In the genomic region with DNA sequence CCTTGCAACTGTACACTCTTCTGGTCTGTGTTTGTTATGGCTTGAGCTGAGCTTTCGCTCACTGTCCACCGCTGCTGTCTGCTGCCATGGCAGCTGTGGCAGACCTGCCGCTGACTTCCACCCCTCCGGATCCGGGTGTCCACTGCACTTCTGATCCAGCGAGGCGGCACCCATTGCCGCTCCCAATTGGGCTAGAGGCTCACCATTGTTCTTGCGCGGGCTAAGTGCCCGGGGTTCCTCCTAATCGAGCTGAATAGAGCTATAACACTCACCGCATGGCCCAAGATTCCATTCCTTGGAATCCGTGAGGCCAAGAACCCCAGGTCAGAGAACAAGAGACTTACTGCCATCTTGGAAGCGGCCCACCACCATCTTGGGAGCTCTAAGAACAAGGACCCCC, we compare ENCODE assay signal across 15 cellular contexts. TPM values are rescaled to one million over a fixed set of nuclear protein-coding genes. Genes with fewer than 3 reads are reported as not detected.
DNase-seq lines count a peak whose midpoint lies in the region; ATAC-seq, FAIRE-seq and TF ChIP-seq lines count a peak whose summit lies in the region.
"Had no signal": no experiment of that assay in that cellular context is flagged by ENCODE, and none has a peak within 500 bp of the region (broad histone marks: within the 10 kb centered on the region; RNA-seq: fewer than 3 reads in every experiment).

No MANE protein-coding gene starts in this region.

- intact Hi-C loops in A673 (cut with micrococcal nuclease; ENCODE audit: unreplicated experiment) (no loop called here), PC-3 (cut with micrococcal nuclease) (no loop called here), pancreas (cut with DNase I) (loop anchor here in 1 of 3 donors (10.0 kb wide), 1 partner anchor 74 kb away; no protein-coding TSS in a partner anchor)
- intact Hi-C loops in activated T-helper 1 cell treated with anti-CD3 and anti-CD28 coated beads, Interleukin-12 subunit alpha, Interleukin-12 subunit beta, Interleukin-2, Interleukin-4 antibody, amounts not matched to agents 30 ng/mL and 10 ng/mL and 1 ng/mL, durations not matched to agents 14 hours and 24 hours and 36 hours (cut with micrococcal nuclease), result no loop called here

- H3K9me3 Mint-ChIP-seq in GM23338 (no peaks in the 10 kb centered on the region; the same call in 2 of the 3 replicates), mesothelial cell of epicardium (no peaks in the 10 kb centered on the region)
- H3K9me3 Mint-ChIP-seq in activated T-helper 1 cell treated with anti-CD3 and anti-CD28 coated beads, Interleukin-12 subunit alpha, Interleukin-12 subunit beta, Interleukin-2, Interleukin-4 antibody, amounts not matched to agents 30 ng/mL and 10 ng/mL and 1 ng/mL, durations not matched to agents 14 hours and 24 hours and 36 hours, result no peaks in the 10 kb centered on the region

- H3K4me1 Mint-ChIP-seq in GM23338 (peaks cover 8% of the 10 kb centered on the region; the same call in 2 of the 3 replicates), mesothelial cell of epicardium (peaks cover 28% of the 10 kb centered on the region)
- H3K4me1 Mint-ChIP-seq in activated T-helper 1 cell treated with anti-CD3 and anti-CD28 coated beads, Interleukin-12 subunit alpha, Interleukin-12 subunit beta, Interleukin-2, Interleukin-4 antibody, amounts not matched to agents 30 ng/mL and 10 ng/mL and 1 ng/mL, durations not matched to agents 14 hours and 24 hours and 36 hours (ENCODE audit: low read depth), result peaks cover 43% of the 10 kb centered on the region

- peaks cover 17% of the 10 kb centered on the region for H3K79me2 ChIP-seq in GM23338 (replicated peaks; ENCODE audit: insufficient read depth)
- peaks cover 40% of the 10 kb centered on the region for H3K79me2 ChIP-seq in PC-3 (ENCODE audit: low read length)

- H3K9ac ChIP-seq in PC-3 (ENCODE audit: low read length), result no peak overlapping the region

- H3K4me3 ChIP-seq in A673 (ENCODE audit: low read depth, low read length, poor library complexity, severe bottlenecking) (no peak overlapping the region), GM23338 (no peak overlapping the region), PC-3 (ENCODE audit: low read length) (no peak overlapping the region), pancreas (no peak overlapping the region)
- H3K4me3 ChIP-seq: coronary artery had no signal

- TF ChIP-seq CTCF in A673 (conservative IDR thresholded peaks at IDR 0.05; ENCODE audit: low read depth, low read length) (no peak), GM23338 (conservative IDR thresholded peaks at IDR 0.05; ENCODE audit: low read depth in 2 of 2) (no peak), mesothelial cell of epicardium (IDR thresholded peaks at IDR 0.05; ENCODE audit: unreplicated experiment) (no peak), PC-3 (conservative IDR thresholded peaks at IDR 0.05; ENCODE audit: low read depth, low read length) (no peak), pancreas (IDR thresholded peaks at IDR 0.05) (no peak)

- H3K27ac Mint-ChIP-seq in GM23338 (no peak overlapping the region), mesothelial cell of epicardium (peak overlapping the region; percentile 98)
- H3K27ac Mint-ChIP-seq in activated T-helper 1 cell treated with anti-CD3 and anti-CD28 coated beads, Interleukin-12 subunit alpha, Interleukin-12 subunit beta, Interleukin-2, Interleukin-4 antibody, amounts not matched to agents 30 ng/mL and 10 ng/mL and 1 ng/mL, durations not matched to agents 14 hours and 24 hours and 36 hours, result peak overlapping the region; percentile 97

- POLR2A ChIA-PET in A673 (lab: Charles Lee; ENCODE audit: low non-redundant PET) (no interaction called here), PC-3 (lab: Charles Lee; ENCODE audit: unreplicated experiment) (no interaction called here)

- H3K4me1 ChIP-seq in A673 (ENCODE audit: insufficient read depth, low read length, poor library complexity, severe bottlenecking) (peaks cover 27% of the 10 kb centered on the region), GM23338 (ENCODE audit: insufficient read depth) (no peaks in the 10 kb centered on the region; the same call in 1 of the 2 replicates), PC-3 (ENCODE audit: insufficient read depth, low read length) (peaks cover 9% of the 10 kb centered on the region; the same call in 1 of the 2 replicates), pancreas (peaks cover 0 to 7% (median 6%) of the 10 kb centered on the region in 3 donors)

- peaks cover 17% of the 10 kb centered on the region for H3K36me3 ChIP-seq in A673 (ENCODE audit: insufficient read depth, low read length, poor library complexity, severe bottlenecking)
- peaks cover 12% of the 10 kb centered on the region for H3K36me3 ChIP-seq in GM23338 (ENCODE audit: insufficient read depth)
- peaks cover 12% of the 10 kb centered on the region for H3K36me3 ChIP-seq in PC-3 (ENCODE audit: low read depth, low read length)
- no peaks in the 10 kb centered on the region for H3K36me3 ChIP-seq in pancreas

- WGBS in pancreas, 2 donors, result 95 to 98% methylated on average over 15 of the region's 15 CpGs

- CTCF ChIA-PET in A673 (lab: Charles Lee) (no interaction called here), PC-3 (lab: Charles Lee) (no interaction called here)

- BruUV-seq in A673 (replicated peaks; lab: Mats Ljungman, UMichigan) (no TSS peak), PC-3 (replicated peaks; lab: Mats Ljungman, UMichigan) (no TSS peak)

- H3K4me2 ChIP-seq in GM23338 (no peak overlapping the region), PC-3 (ENCODE audit: low read length) (no peak overlapping the region)

- no peaks in the 10 kb centered on the region for H3F3A ChIP-seq in GM23338 (replicated peaks; ENCODE audit: low read depth)
- no peaks in the 10 kb centered on the region for H3F3A ChIP-seq in PC-3 (ENCODE audit: low read length, unreplicated experiment)

- no peak overlapping the region for H2AFZ ChIP-seq in GM23338
- H2AFZ ChIP-seq in PC-3 (ENCODE audit: low read length), result no peak overlapping the region

- peaks cover 11% of the 10 kb centered on the region for H3K27me3 Mint-ChIP-seq in GM23338 (ENCODE audit: insufficient read depth, low read depth, poor library complexity)
- H3K27me3 Mint-ChIP-seq in activated T-helper 1 cell treated with anti-CD3 and anti-CD28 coated beads, Interleukin-12 subunit alpha, Interleukin-12 subunit beta, Interleukin-2, Interleukin-4 antibody, amounts not matched to agents 30 ng/mL and 10 ng/mL and 1 ng/mL, durations not matched to agents 14 hours and 24 hours and 36 hours (ENCODE audit: insufficient read depth), result no peaks in the 10 kb centered on the region
- no peaks in the 10 kb centered on the region for H3K27me3 Mint-ChIP-seq in mesothelial cell of epicardium (ENCODE audit: low read depth)

- 0 out of 2 replicates have a peak, but pooled peaks cover 3% of the 10 kb centered on the region for H3K9me2 ChIP-seq in GM23338 (ENCODE audit: insufficient read depth)
- no peaks in the 10 kb centered on the region for H3K9me2 ChIP-seq in PC-3 (replicated peaks; ENCODE audit: low read length)

- H3K4me3 Mint-ChIP-seq in GM23338 (peak overlapping the region; percentile 42; the same call in 2 of the 3 replicates), mesothelial cell of epicardium (no peak overlapping the region)
- H3K4me3 Mint-ChIP-seq in activated T-helper 1 cell treated with anti-CD3 and anti-CD28 coated beads, Interleukin-12 subunit alpha, Interleukin-12 subunit beta, Interleukin-2, Interleukin-4 antibody, amounts not matched to agents 30 ng/mL and 10 ng/mL and 1 ng/mL, durations not matched to agents 14 hours and 24 hours and 36 hours, result peak overlapping the region; percentile 95

- FAIRE-seq in pancreas (lab: Jason Lieb, UNC), result no peak

- ATAC-seq in GM23338 (no peak), PC-3 (no peak), pancreas (no peak)
- ATAC-seq: Right ventricle myocardium inferior had no signal

- H4K20me1 ChIP-seq in GM23338 (replicated peaks; ENCODE audit: insufficient read depth) (peaks cover 7% of the 10 kb centered on the region; the same call in 1 of the 2 replicates), PC-3 (ENCODE audit: low read length) (no peaks in the 10 kb centered on the region)

- no peaks in the 10 kb centered on the region for H3K27me3 ChIP-seq in A673 (replicated peaks; ENCODE audit: insufficient read depth, low read depth, low read length, poor library complexity)
- no peaks in the 10 kb centered on the region for H3K27me3 ChIP-seq in GM23338 (ENCODE audit: insufficient read depth)
- no peaks in the 10 kb centered on the region for H3K27me3 ChIP-seq in PC-3 (ENCODE audit: low read length)
- H3K27me3 ChIP-seq in pancreas, result no peaks in the 10 kb centered on the region

- peak overlapping the region; percentile 95 for H3K27ac ChIP-seq in A673 (ENCODE audit: low read depth, low read length, poor library complexity, severe bottlenecking)
- H3K27ac ChIP-seq in GM23338 (ENCODE audit: low read depth), result no peak overlapping the region
- H3K27ac ChIP-seq in PC-3 (ENCODE audit: low read length), result no peak overlapping the region
- H3K27ac ChIP-seq in pancreas, result no peak overlapping the region
- H3K27ac ChIP-seq: coronary artery had no signal

- H3K36me3 Mint-ChIP-seq in GM23338 (ENCODE audit: low read depth), result peaks cover 26% of the 10 kb centered on the region
- peaks cover 29% of the 10 kb centered on the region for H3K36me3 Mint-ChIP-seq in activated T-helper 1 cell treated with anti-CD3 and anti-CD28 coated beads, Interleukin-12 subunit alpha, Interleukin-12 subunit beta, Interleukin-2, Interleukin-4 antibody, amounts not matched to agents 30 ng/mL and 10 ng/mL and 1 ng/mL, durations not matched to agents 14 hours and 24 hours and 36 hours (ENCODE audit: low read depth)
- peaks cover 7% of the 10 kb centered on the region for H3K36me3 Mint-ChIP-seq in mesothelial cell of epicardium

- no peaks in the 10 kb centered on the region for H3K9me3 ChIP-seq in A673 (ENCODE audit: low read depth, low read length, poor library complexity, severe bottlenecking)
- H3K9me3 ChIP-seq in PC-3 (ENCODE audit: low read length), result no peaks in the 10 kb centered on the region
- no peaks in the 10 kb centered on the region for H3K9me3 ChIP-seq in pancreas

- DNase-seq in A673 (ENCODE audit: low spot score) (no peak), GM23338 (ENCODE audit: low spot score) (no peak), mesothelial cell of epicardium (ENCODE audit: low spot score in 2 of 2, unreplicated experiment in 2 of 2) (peak in 1 of 2 experiments; percentile 29), PC-3 (no peak), D341Med (ENCODE audit: low spot score) (no peak), pancreas (no peak)
- no peak for DNase-seq in activated T-helper 1 cell treated with anti-CD3 and anti-CD28 coated beads, Interleukin-12 subunit alpha, Interleukin-12 subunit beta, Interleukin-2, Interleukin-4 antibody, amounts not matched to agents 30 ng/mL and 10 ng/mL and 1 ng/mL, durations not matched to agents 14 hours and 24 hours and 36 hours (ENCODE audit: low spot score)
- DNase-seq in stimulated activated CD4-positive, alpha-beta T cell treated with anti-CD3 and anti-CD28 coated beads, Interleukin-15, amount 100 ng/mL, for 24 hours, result no peak
- DNase-seq: activated gamma-delta T cell; HCEC 1CT; NCI-H1417 treated with DMSO at 0.1 percent for 48 hours; NCI-H524 treated with DMSO at 0.1 percent for 48 hours; stimulated activated CD4-positive, alpha-beta T cell treated with anti-CD3 and anti-CD28 coated beads, Interleukin-4, amount 100 ng/mL, for 1 hour had no signal

RNA-seq across cellular contexts. Expression of a gene that starts 2.2 kb away (rescaled TPM):
- total RNA-seq in A673 (2021) (268 and 291 TPM in 2 replicates), mesothelial cell of epicardium (81.3 to 85.8 TPM (median 83.2 TPM) in 3 replicates), PC-3 (2014; rRNA removed) (241 and 258 TPM in 2 replicates), pancreas (10 to 100 TPM; 14.4 to 38.0 (median 28.2) TPM)
- total RNA-seq in GM23338 (2014; rRNA removed; shearing (Covaris generic)), result 147 and 161 TPM in 2 replicates
- polyA plus RNA-seq in GM23338 (2016; fragmentation: Nextera tagmentation; extraction: Ambion mirVana) (135 and 139 TPM in 2 replicates), pancreas (10 to 100 TPM; 40.4 to 45.2 TPM)
- 189 and 190 TPM in 2 replicates for total RNA-seq in activated T-helper 1 cell treated with anti-CD3 and anti-CD28 coated beads, Interleukin-12 subunit alpha, Interleukin-12 subunit beta, Interleukin-2, Interleukin-4 antibody, amounts not matched to agents 30 ng/mL and 10 ng/mL and 1 ng/mL, durations not matched to agents 14 hours and 24 hours and 36 hours

RNA-seq across cellular contexts. Expression of a gene that starts 28.1 kb away (rescaled TPM):
- total RNA-seq in A673 (2021), result 5.5 and 5.6 TPM in 2 replicates
- 0.38 and 0.62 TPM in 2 replicates for total RNA-seq in GM23338 (2014; rRNA removed; shearing (Covaris generic))
- 0.47 and 0.95 TPM in 2 replicates for polyA plus RNA-seq in GM23338 (2016; fragmentation: Nextera tagmentation; extraction: Ambion mirVana)
- total RNA-seq in activated T-helper 1 cell treated with anti-CD3 and anti-CD28 coated beads, Interleukin-12 subunit alpha, Interleukin-12 subunit beta, Interleukin-2, Interleukin-4 antibody, amounts not matched to agents 30 ng/mL and 10 ng/mL and 1 ng/mL, durations not matched to agents 14 hours and 24 hours and 36 hours, result 6.1 and 7.1 TPM in 2 replicates
- total RNA-seq in mesothelial cell of epicardium, result 6.8 to 9.8 TPM (median 8.7 TPM) in 3 replicates
- 0.69 and 2.5 TPM in 2 replicates for total RNA-seq in PC-3 (2014; rRNA removed)
- 1 to 10 TPM; 1.9 to 5.9 (median 3.6) TPM for total RNA-seq in pancreas
- 1 to 10 TPM; 1.2 to 2.6 TPM for polyA plus RNA-seq in pancreas

RNA-seq across cellular contexts. Expression of a gene that starts 34.4 kb away (rescaled TPM):
- 8.7 and 12.2 TPM in 2 replicates for total RNA-seq in A673 (2021)
- total RNA-seq in GM23338 (2014; rRNA removed; shearing (Covaris generic)), result 3.0 and 3.6 TPM in 2 replicates
- polyA plus RNA-seq in GM23338 (2016; fragmentation: Nextera tagmentation; extraction: Ambion mirVana), result 0.28 and 0.44 TPM in 2 replicates
- 2.2 and 3.1 TPM in 2 replicates for total RNA-seq in activated T-helper 1 cell treated with anti-CD3 and anti-CD28 coated beads, Interleukin-12 subunit alpha, Interleukin-12 subunit beta, Interleukin-2, Interleukin-4 antibody, amounts not matched to agents 30 ng/mL and 10 ng/mL and 1 ng/mL, durations not matched to agents 14 hours and 24 hours and 36 hours
- total RNA-seq in mesothelial cell of epicardium, result 1.7 to 2.5 TPM (median 2.3 TPM) in 3 replicates
- total RNA-seq in PC-3 (2014; rRNA removed), result 0.52 and 0.80 TPM in 2 replicates
- total RNA-seq in pancreas, result 100 to 1,000 TPM in 1 of 6 donors, 10 to 100 TPM in 4, 1 to 10 TPM in 1; 9.2 to 118 (median 47.5) TPM
- 1 to 10 TPM; 1.4 to 7.5 TPM for polyA plus RNA-seq in pancreas
